Comparison of ENCODE assay signal across 8 cellular contexts in the genomic region with DNA sequence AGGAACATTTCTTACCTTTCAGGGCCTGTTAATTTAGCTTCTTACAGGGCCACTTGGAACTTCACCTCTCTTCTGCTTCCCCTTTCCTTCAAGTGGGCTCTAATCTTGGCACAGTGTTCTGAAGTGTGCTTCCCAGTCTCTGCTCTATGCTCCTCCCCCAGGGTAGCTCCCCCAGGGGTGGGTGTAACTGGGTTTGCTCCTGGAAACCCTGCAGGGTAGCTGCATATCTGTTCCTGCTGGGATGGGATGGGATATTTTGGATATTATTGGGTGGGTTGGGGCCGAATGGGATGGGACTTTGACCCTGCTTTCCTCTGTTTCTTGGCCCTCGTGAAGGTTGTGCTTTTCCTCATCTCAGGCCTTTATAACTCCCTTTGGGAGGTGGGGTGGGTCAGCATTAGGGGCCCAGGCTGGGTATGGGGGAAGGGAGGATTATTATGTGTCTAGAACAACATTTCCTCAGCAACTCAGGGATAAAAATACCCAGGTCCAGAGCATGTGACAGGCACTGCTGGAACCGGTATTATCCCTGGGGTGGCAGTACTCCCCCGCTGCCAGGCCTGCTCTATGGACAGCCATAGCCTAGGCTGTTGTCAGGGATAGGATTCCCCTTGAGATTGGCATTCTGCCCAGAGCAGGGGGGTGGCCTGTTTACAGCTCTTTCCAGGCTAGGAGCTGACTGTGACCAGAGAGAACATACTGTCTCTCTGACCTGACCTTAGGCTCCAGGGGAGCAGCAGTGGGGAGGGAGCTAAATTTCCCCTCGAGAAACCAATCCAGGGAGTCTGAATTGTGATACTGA. TPM values are rescaled to one million over a fixed set of nuclear protein-coding genes. Genes with fewer than 3 reads are reported as not detected.
DNase-seq lines count a peak whose midpoint lies in the region; ATAC-seq and TF ChIP-seq lines count a peak whose summit lies in the region.

No MANE protein-coding gene starts in this region.

- peaks cover 35% of the 10 kb centered on the region for H3K36me3 ChIP-seq in Caco-2 (ENCODE audit: control insufficient read depth, insufficient read depth, low read length)
- peaks cover 19% of the 10 kb centered on the region for H3K36me3 ChIP-seq in cardiac muscle cell
- H3K36me3 ChIP-seq in psoas muscle (ENCODE audit: insufficient read depth in 1 of 2, low read depth in 1 of 2), result peaks cover 15 to 61% of the 10 kb centered on the region in 2 donors

- H3K9me3 Mint-ChIP-seq in Caco-2 (ENCODE audit: unreplicated experiment), result no peaks in the 10 kb centered on the region
- no peaks in the 10 kb centered on the region for H3K9me3 Mint-ChIP-seq in activated naive CD4-positive, alpha-beta T cell treated with anti-CD3 and anti-CD28 coated beads, Interleukin-2, amount 50 U/mL, for 72 hours

- TF ChIP-seq CTCF in Caco-2 (IDR thresholded peaks at IDR 0.05; ENCODE audit: insufficient read depth in 1 of 2, low read depth in 1 of 2, low read length in 1 of 2, severe bottlenecking in 1 of 2, unreplicated experiment in 1 of 2) (no peak), cardiac muscle cell (IDR thresholded peaks at IDR 0.05; ENCODE audit: low read depth, low read length) (no peak), psoas muscle (IDR thresholded peaks at IDR 0.05) (no peak)

- DNase-seq in Caco-2, result no peak
- DNase-seq in NCI-H128 (lab: John Stamatoyannopoulos, UW; ENCODE audit: unreplicated experiment), result peak; percentile 66
- DNase-seq in activated naive CD4-positive, alpha-beta T cell treated with anti-CD3 and anti-CD28 coated beads, Interleukin-2, amount 50 U/mL, for 72 hours (ENCODE audit: low spot score in 2 of 2), result no peak
- DNase-seq in cardiac muscle cell (ENCODE audit: low read depth in 1 of 2, low spot score in 1 of 2), result peak; percentile 62 to 76
- DNase-seq in psoas muscle, result peak; percentile 86 to 96

- no peak overlapping the region for H3K4me3 Mint-ChIP-seq in Caco-2 (ENCODE audit: unreplicated experiment)

- ATAC-seq in activated naive CD4-positive, alpha-beta T cell treated with anti-CD3 and anti-CD28 coated beads, Interleukin-2, amount 50 U/mL, for 72 hours, result no peak
- ATAC-seq in psoas muscle (peak; percentile 60 to 71 (median 64)), GM19035 (IDR thresholded peaks at IDR 0.05; ENCODE audit: unreplicated experiment) (no peak), GM21528 (IDR thresholded peaks at IDR 0.05; ENCODE audit: low FRiP score, unreplicated experiment) (no peak), GM18909 (IDR thresholded peaks at IDR 0.05; ENCODE audit: poor library complexity, unreplicated experiment) (no peak)

- H3K36me3 Mint-ChIP-seq in Caco-2 (ENCODE audit: insufficient read depth, unreplicated experiment), result peaks cover 87% of the 10 kb centered on the region
- H3K36me3 Mint-ChIP-seq in activated naive CD4-positive, alpha-beta T cell treated with anti-CD3 and anti-CD28 coated beads, Interleukin-2, amount 50 U/mL, for 72 hours, result peaks cover 42 to 61% of the 10 kb centered on the region in 2 donors

- no peaks in the 10 kb centered on the region for H3K27me3 ChIP-seq in Caco-2 (replicated peaks; ENCODE audit: control insufficient read depth, insufficient read depth, low read length)
- no peaks in the 10 kb centered on the region for H3K27me3 ChIP-seq in cardiac muscle cell
- H3K27me3 ChIP-seq in psoas muscle (ENCODE audit: insufficient read depth in 3 of 3, low read length in 2 of 3), result no peaks in the 10 kb centered on the region

- H3K27ac Mint-ChIP-seq in Caco-2 (ENCODE audit: unreplicated experiment), result peak overlapping the region; percentile 7
- H3K27ac Mint-ChIP-seq in activated naive CD4-positive, alpha-beta T cell treated with anti-CD3 and anti-CD28 coated beads, Interleukin-2, amount 50 U/mL, for 72 hours, result peak overlapping the region; percentile 90 to 98

- H3K9me3 ChIP-seq in Caco-2 (no peaks in the 10 kb centered on the region), cardiac muscle cell (ENCODE audit: low read depth) (no peaks in the 10 kb centered on the region), psoas muscle (no peaks in the 10 kb centered on the region)

- H3K27me3 Mint-ChIP-seq in Caco-2 (ENCODE audit: insufficient read depth, unreplicated experiment), result no peaks in the 10 kb centered on the region

- WGBS in psoas muscle, 3 donors, result 3 to 10% (median 5%) methylated on average over 5 of the region's 5 CpGs

- H3K4me1 Mint-ChIP-seq in Caco-2 (ENCODE audit: low read depth, unreplicated experiment), result peaks cover 38% of the 10 kb centered on the region

- H3K4me1 ChIP-seq in Caco-2 (peaks cover 34% of the 10 kb centered on the region), cardiac muscle cell (ENCODE audit: low read depth) (peaks cover 45% of the 10 kb centered on the region), psoas muscle (peaks cover 69% of the 10 kb centered on the region)

- H3K27ac ChIP-seq in cardiac muscle cell, result peak overlapping the region; percentile 95
- peak overlapping the region; percentile 97 for H3K27ac ChIP-seq in psoas muscle

- H3K4me3 ChIP-seq in Caco-2 (ENCODE audit: low read depth, low read length) (no peak overlapping the region), cardiac muscle cell (no peak overlapping the region), psoas muscle (peak overlapping the region; percentile 87)

- POLR2A ChIA-PET in Caco-2 (lab: Charles Lee), result interaction anchor here (0.6 to 1.0 kb wide), 2 partner anchors 15 to 17 kb away, joined by 3 read pairs; no protein-coding TSS in a partner anchor

- intact Hi-C loops in Caco-2 (cut with micrococcal nuclease; ENCODE audit: unreplicated experiment), result no loop called here
- intact Hi-C loops in psoas muscle (cut with DNase I), result no loop called here

- no TSS peak for BruUV-seq in Caco-2 (replicated peaks; lab: Mats Ljungman, UMichigan)

- CTCF ChIA-PET in Caco-2 (lab: Charles Lee), result interaction anchor here (0.7 to 2.7 kb wide), 8 partner anchors 10 to 112 kb away, joined by 3 to 12 read pairs (median 4); a partner anchor contains a TSS

RNA-seq across cellular contexts. Expression of a gene that starts 5.0 kb away (rescaled TPM):
- total RNA-seq in Caco-2 (2022) (322 and 356 TPM in 2 replicates), cardiac muscle cell (96.4 and 122 TPM in 2 replicates), psoas muscle (1,000 to 10,000 TPM in 3 of 4 donors, 100 to 1,000 TPM in 1; 990 to 1,423 (median 1,174) TPM)
- total RNA-seq in activated naive CD4-positive, alpha-beta T cell treated with anti-CD3 and anti-CD28 coated beads, Interleukin-2, amount 50 U/mL, for 72 hours, result 10 to 100 TPM; 81.9 to 92.5 TPM
- polyA plus RNA-seq in cardiac muscle cell (56.0 and 56.7 TPM in 2 replicates), psoas muscle (1,000 to 10,000 TPM in 1 of 3 donors, 100 to 1,000 TPM in 2; 308 to 1,601 (median 620) TPM)

RNA-seq across cellular contexts. Expression of a gene that starts 15.6 kb away (rescaled TPM):
- total RNA-seq in Caco-2 (2022) (2.0 and 6.7 TPM in 2 replicates), cardiac muscle cell (10.8 and 14.4 TPM in 2 replicates), psoas muscle (100 to 1,000 TPM in 1 of 4 donors, 10 to 100 TPM in 3; 56.4 to 130 (median 66.4) TPM)
- 1 to 10 TPM; 1.3 to 3.6 TPM for total RNA-seq in activated naive CD4-positive, alpha-beta T cell treated with anti-CD3 and anti-CD28 coated beads, Interleukin-2, amount 50 U/mL, for 72 hours
- polyA plus RNA-seq in cardiac muscle cell (23.5 and 36.1 TPM in 2 replicates), psoas muscle (10 to 100 TPM; 16.8 to 46.0 (median 35.5) TPM)

RNA-seq across cellular contexts. Expression of a gene that starts 48.1 kb away (rescaled TPM):
- total RNA-seq in Caco-2 (2022) (213 and 214 TPM in 2 replicates), cardiac muscle cell (62.9 and 102 TPM in 2 replicates), psoas muscle (10 to 100 TPM; 28.9 to 39.6 (median 35.5) TPM)
- 10 to 100 TPM; 29.1 to 66.5 TPM for total RNA-seq in activated naive CD4-positive, alpha-beta T cell treated with anti-CD3 and anti-CD28 coated beads, Interleukin-2, amount 50 U/mL, for 72 hours
- polyA plus RNA-seq in cardiac muscle cell (35.9 and 38.3 TPM in 2 replicates), psoas muscle (10 to 100 TPM; 26.6 to 69.6 (median 34.8) TPM)

RNA-seq across cellular contexts. Expression of a gene that starts 54.4 kb away (rescaled TPM):
- 36.7 and 40.7 TPM in 2 replicates for total RNA-seq in Caco-2 (2022)
- total RNA-seq in activated naive CD4-positive, alpha-beta T cell treated with anti-CD3 and anti-CD28 coated beads, Interleukin-2, amount 50 U/mL, for 72 hours, result 10 to 100 TPM; 15.4 to 24.5 TPM
- 11.0 and 11.6 TPM in 2 replicates for total RNA-seq in cardiac muscle cell
- 19.2 and 19.3 TPM in 2 replicates for polyA plus RNA-seq in cardiac muscle cell
- 10 to 100 TPM; 10.0 to 17.2 (median 12.3) TPM for total RNA-seq in psoas muscle
- 10 to 100 TPM; 11.5 to 27.0 (median 25.7) TPM for polyA plus RNA-seq in psoas muscle

Comparison
In these comparisons a context has a peak if more than half of its experiments do, and no peak if none do; other contexts are left out.
1. DNase-seq: peak in NCI-H128 (single experiment), cardiac muscle cell (2 of 2) and psoas muscle (2 of 2); none in Caco-2 (0 of 2) and activated naive CD4-positive, alpha-beta T cell treated with anti-CD3 and anti-CD28 coated beads, Interleukin-2, amount 50 U/mL, for 72 hours (0 of 2).
2. ATAC-seq: peak in psoas muscle (4 of 4); none in activated naive CD4-positive, alpha-beta T cell treated with anti-CD3 and anti-CD28 coated beads, Interleukin-2, amount 50 U/mL, for 72 hours (0 of 2), GM19035 (single experiment), GM21528 (single experiment) and GM18909 (single experiment).